ENCODE assay signal across 23 cellular contexts in genomic region chr6:92023410-92023940, GRCh38.
A peak's percentile ranks its signal among the peaks of the same experiment; 100 is the strongest.
DNase-seq lines count a peak whose midpoint lies in the region; ATAC-seq, FAIRE-seq and TF ChIP-seq lines count a peak whose summit lies in the region.
"Had no signal": no experiment of that assay in that cellular context is flagged by ENCODE, and none has a peak within 500 bp of the region (broad histone marks: within the 10 kb centered on the region; RNA-seq: fewer than 3 reads in every experiment).

No MANE protein-coding gene starts in this region.

- intact Hi-C loops in vagina (cut with DNase I) (no loop called here), thyroid gland (cut with DNase I) (no loop called here)

- WGBS in thyroid gland, 2 donors: 71 to 76% methylated on average over 2 of the region's 2 CpGs

- no peaks in the 10 kb centered on the region for H3K36me3 ChIP-seq in BE2C
- H3K36me3 ChIP-seq in vagina: no peaks in the 10 kb centered on the region
- no peaks in the 10 kb centered on the region for H3K36me3 ChIP-seq in thyroid gland
- H3K36me3 ChIP-seq: BLaER1 treated with 17β-estradiol and CSF1 and Interleukin-3, amounts not matched to agents 10 nM and 100 nM; SJSA1 had no signal

- no peak for FAIRE-seq in HTR-8/SVneo (lab: Jason Lieb, UNC)
- FAIRE-seq: A204.1, D721Med, GM12878, K562 had no signal

- no peaks in the 10 kb centered on the region for H3K27me3 ChIP-seq in BE2C
- no peaks in the 10 kb centered on the region for H3K27me3 ChIP-seq in vagina
- H3K27me3 ChIP-seq in thyroid gland: no peaks in the 10 kb centered on the region
- H3K27me3 ChIP-seq: BLaER1 treated with 17β-estradiol and CSF1 and Interleukin-3, amounts not matched to agents 10 nM and 100 nM; SJSA1 had no signal

- no peak overlapping the region for H3K4me3 ChIP-seq in BE2C (ENCODE audit: low read depth, low read length)
- H3K4me3 ChIP-seq in vagina: no peak overlapping the region
- no peak overlapping the region for H3K4me3 ChIP-seq in thyroid gland (replicated peaks in 1 of 3)
- H3K4me3 ChIP-seq: BLaER1 treated with 17β-estradiol and CSF1 and Interleukin-3, amounts not matched to agents 10 nM and 100 nM; GM12878; GM23338; K562; SJSA1 had no signal

- no peak for TF ChIP-seq POLR2A in vagina (IDR thresholded peaks at IDR 0.05)
- no peak for TF ChIP-seq POLR2A in thyroid gland (IDR thresholded peaks at IDR 0.05)

- TF ChIP-seq CTCF in BE2C (IDR thresholded peaks at IDR 0.05; ENCODE audit: low read depth, low read length) (no peak), vagina (IDR thresholded peaks at IDR 0.05) (no peak), thyroid gland (IDR thresholded peaks at IDR 0.05) (no peak)

- DNase-seq in BE2C: peak; percentile 64
- peak; percentile 49 for DNase-seq in NCI-H1105 treated with DMSO at 0.1 percent for 48 hours (lab: John Stamatoyannopoulos, UW)
- peak; percentile 45 for DNase-seq in NCI-H748 (lab: John Stamatoyannopoulos, UW; ENCODE audit: unreplicated experiment)
- no peak for DNase-seq in vagina (ENCODE audit: extremely low spot score in 2 of 2)
- no peak for DNase-seq in HTR-8/SVneo (ENCODE audit: insufficient read length, low spot score)
- DNase-seq in thyroid gland: no peak
- DNase-seq: CD4-positive, alpha-beta T cell; GDM1; H9; Kasumi-1; NCI-H1092 treated with DMSO at 0.1 percent for 48 hours; NCI-H1694 treated with DMSO at 0.1 percent for 48 hours; NCI-H526 treated with DMSO at 0.1 percent for 48 hours; NK-92 treated with Interleukin-12 subunit alpha and Interleukin-12 subunit beta, amount 100 ng/mL, for 24 hours; PC-3 had no signal

- H3K9me3 ChIP-seq in BE2C: no peaks in the 10 kb centered on the region
- H3K9me3 ChIP-seq in vagina: no peaks in the 10 kb centered on the region
- H3K9me3 ChIP-seq in thyroid gland: no peaks in the 10 kb centered on the region
- H3K9me3 ChIP-seq: BLaER1 treated with 17β-estradiol and CSF1 and Interleukin-3, amounts not matched to agents 10 nM and 100 nM; SJSA1 had no signal

- ATAC-seq in SK-N-SH treated with all-trans-retinoic acid at 6 μM for 48 hours: no peak
- ATAC-seq: GM12878, GM23338, K562, PC-3 had no signal

- H3K27ac ChIP-seq in vagina (no peak overlapping the region), thyroid gland (no peak overlapping the region)
- H3K27ac ChIP-seq: BLaER1 treated with 17β-estradiol and CSF1 and Interleukin-3, amounts not matched to agents 10 nM and 100 nM; SJSA1 had no signal

- peaks cover 18% of the 10 kb centered on the region for H3K4me1 ChIP-seq in BE2C
- no peaks in the 10 kb centered on the region for H3K4me1 ChIP-seq in vagina
- no peaks in the 10 kb centered on the region for H3K4me1 ChIP-seq in thyroid gland
- H3K4me1 ChIP-seq: BLaER1 treated with 17β-estradiol and CSF1 and Interleukin-3, amounts not matched to agents 10 nM and 100 nM; SJSA1 had no signal

TF ChIP-seq in SK-N-SH treated with all-trans-retinoic acid at 6 μM for 48 hours, 23 proteins besides CTCF, POLR2A, EP300 and RAD21:
- TF ChIP-seq TCF4 (CRISPR knock-in tag; IDR thresholded peaks at IDR 0.05; ENCODE audit: borderline replicate concordance): peak; percentile 51; the same call in 1 of the 2 replicates
- TF ChIP-seq ESRRG (CRISPR knock-in tag; IDR thresholded peaks at IDR 0.05): no peak
- TF ChIP-seq CSDC2 (CRISPR knock-in tag; IDR thresholded peaks at IDR 0.05): no peak
TF ChIP-seq in SK-N-SH treated with all-trans-retinoic acid at 6 μM for 48 hours: peak in this region for 1.

Comparison
In these comparisons a context has a peak if more than half of its experiments do, and no peak if none do; other contexts are left out.
1. DNase-seq: peak in BE2C (single experiment), NCI-H1105 treated with DMSO at 0.1 percent for 48 hours (single experiment) and NCI-H748 (single experiment); none in vagina (0 of 2), HTR-8/SVneo (single experiment) and thyroid gland (0 of 2).